In genomic region chr22:49142281-49142680, GRCh38 we compare ENCODE assay signal across 19 cellular contexts.
A peak's percentile ranks its signal among the peaks of the same experiment; 100 is the strongest.
DNase-seq lines count a peak whose midpoint lies in the region; ATAC-seq and TF ChIP-seq lines count a peak whose summit lies in the region.
"Had no signal": no experiment of that assay in that cellular context is flagged by ENCODE, and none has a peak within 500 bp of the region (broad histone marks: within the 10 kb centered on the region; RNA-seq: fewer than 3 reads in every experiment).

No MANE protein-coding gene starts in this region.

- no peak for ATAC-seq in right cardiac atrium
- ATAC-seq: A549, GM12878, HCT116 had no signal

- H3K4me3 ChIP-seq in H7 (ENCODE audit: insufficient read depth, low read depth, low read length) (no peak overlapping the region), coronary artery (no peak overlapping the region), right cardiac atrium (ENCODE audit: low read length) (no peak overlapping the region)
- H3K4me3 ChIP-seq: A549, GM12878, GM23248 had no signal

- DNase-seq in H7 (peak; percentile 18), coronary artery (ENCODE audit: low spot score) (peak; percentile 41), retina (peak; percentile 51), right cardiac atrium (no peak), DMS 273 (lab: John Stamatoyannopoulos, UW; ENCODE audit: unreplicated experiment) (no peak), NCI-H774 (lab: John Stamatoyannopoulos, UW) (no peak)
- DNase-seq: 8988T; ACHN; Calu3; CD4-positive, alpha-beta memory T cell; COR-L47; DMS153; DND-41; GDM1; GM23248; H9 had no signal

- H3K27me3 ChIP-seq in H7 (ENCODE audit: control insufficient read depth, insufficient read depth, low read length) (no peaks in the 10 kb centered on the region), right cardiac atrium (ENCODE audit: control insufficient read depth, insufficient read depth) (peaks cover 3% of the 10 kb centered on the region)

- intact Hi-C loops in right cardiac atrium (cut with DNase I), result loop anchor here in 1 of 4 donors (10.0 kb wide), 1 partner anchor 57 kb away; no protein-coding TSS in a partner anchor

- 93% methylated on average over 15 of the region's 15 CpGs for WGBS in right cardiac atrium

- no peaks in the 10 kb centered on the region for H3K4me1 ChIP-seq in right cardiac atrium (ENCODE audit: control insufficient read depth, insufficient read depth, low read length)
- H3K4me1 ChIP-seq: A549 had no signal

- no peaks in the 10 kb centered on the region for H3K36me3 ChIP-seq in H7 (replicated peaks; ENCODE audit: control insufficient read depth, insufficient read depth, low read length)

- no peaks in the 10 kb centered on the region for H3K9me3 ChIP-seq in right cardiac atrium (ENCODE audit: control insufficient read depth, low read length)
- H3K9me3 ChIP-seq: A549 had no signal

- TF ChIP-seq CTCF in coronary artery (IDR thresholded peaks at IDR 0.05), result no peak

- H3K27ac ChIP-seq in coronary artery, result no peak overlapping the region
- H3K27ac ChIP-seq in right cardiac atrium (ENCODE audit: low read length), result no peak overlapping the region
- H3K27ac ChIP-seq: A549, GM23248 had no signal

Comparison
In these comparisons a context has a peak if more than half of its experiments do, and no peak if none do; other contexts are left out.
1. DNase-seq: peak in H7 (single experiment), coronary artery (single experiment) and retina (single experiment); none in right cardiac atrium (0 of 3), DMS 273 (single experiment) and NCI-H774 (single experiment).